11 cellular contexts compared by ENCODE assay signal in the genomic region with DNA sequence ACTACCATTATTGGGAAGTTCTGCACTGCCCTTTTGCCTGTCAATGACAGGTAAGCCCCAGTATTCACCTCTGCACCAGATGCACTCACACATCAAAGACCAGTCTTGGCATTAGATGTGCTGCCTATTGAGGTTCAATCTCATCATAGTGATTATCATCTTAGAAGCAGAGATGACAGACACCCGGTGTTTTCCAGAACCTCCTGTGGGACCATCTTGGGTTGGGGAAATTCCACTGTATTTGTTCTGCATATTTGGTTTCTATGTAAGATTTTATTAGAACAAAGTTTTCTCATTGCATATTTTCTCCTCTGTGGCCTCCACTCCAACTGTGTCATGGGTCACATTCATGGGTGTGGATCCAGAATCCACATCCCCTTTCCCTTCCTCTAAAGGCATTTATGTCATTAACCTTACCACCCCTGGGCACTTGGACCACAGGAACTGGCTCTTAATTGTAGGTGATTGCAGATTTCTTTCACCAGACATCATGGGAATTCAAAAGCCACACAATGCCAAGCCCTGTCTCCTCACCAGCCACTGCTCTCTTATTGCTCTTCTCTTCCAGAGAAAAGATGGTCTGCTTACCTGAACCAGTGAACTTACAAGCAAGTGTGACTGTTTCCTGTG. TPM values are rescaled to one million over a fixed set of nuclear protein-coding genes. Genes with fewer than 3 reads are reported as not detected.
DNase-seq lines count a peak whose midpoint lies in the region; ATAC-seq, FAIRE-seq and TF ChIP-seq lines count a peak whose summit lies in the region.
"Had no signal": no experiment of that assay in that cellular context is flagged by ENCODE, and none has a peak within 500 bp of the region (broad histone marks: within the 10 kb centered on the region; RNA-seq: fewer than 3 reads in every experiment).

No MANE protein-coding gene starts in this region.

- no peaks in the 10 kb centered on the region for H3K36me3 Mint-ChIP-seq in activated naive CD4-positive, alpha-beta T cell treated with anti-CD3 and anti-CD28 coated beads, Interleukin-2, amount 50 U/mL, for 72 hours

- TF ChIP-seq POLR2A in endothelial cell of umbilical vein (IDR thresholded peaks at IDR 0.05; ENCODE audit: low read depth, low read length) (no peak), upper lobe of left lung (IDR thresholded peaks at IDR 0.05) (peak in 1 of 4 donors; percentile 25)

- H3K4me1 ChIP-seq in endothelial cell of umbilical vein (ENCODE audit: control insufficient read depth, extremely low read depth, insufficient read depth, low read length) (peaks cover 20% of the 10 kb centered on the region), upper lobe of left lung (peaks cover 26 to 34% (median 28%) of the 10 kb centered on the region in 4 donors)

- WGBS in upper lobe of left lung, 2 donors, result 53 to 77% methylated on average over 1 of the region's 1 CpG

- no peaks in the 10 kb centered on the region for H3K79me2 ChIP-seq in endothelial cell of umbilical vein (ENCODE audit: control insufficient read depth, insufficient read depth, low read length)

- H3K9me3 Mint-ChIP-seq in activated naive CD4-positive, alpha-beta T cell treated with anti-CD3 and anti-CD28 coated beads, Interleukin-2, amount 50 U/mL, for 72 hours, result no peaks in the 10 kb centered on the region
- H3K9me3 Mint-ChIP-seq: neural crest cell had no signal

- H3K4me3 ChIP-seq in endothelial cell of umbilical vein (replicated peaks in 1 of 3; ENCODE audit: insufficient read depth in 1 of 3, low read depth in 1 of 3, low read length in 3 of 3) (no peak overlapping the region), upper lobe of left lung (no peak overlapping the region)
- H3K4me3 ChIP-seq: thyroid gland had no signal

- H3K4me2 ChIP-seq in endothelial cell of umbilical vein (ENCODE audit: insufficient read depth, low read length), result no peak overlapping the region

- H3K9ac ChIP-seq in endothelial cell of umbilical vein (replicated peaks; ENCODE audit: extremely low read depth, insufficient read depth, low read length), result no peak overlapping the region

- H3K27ac Mint-ChIP-seq in activated naive CD4-positive, alpha-beta T cell treated with anti-CD3 and anti-CD28 coated beads, Interleukin-2, amount 50 U/mL, for 72 hours, result no peak overlapping the region

- in situ Hi-C loops in KBM-7 (cut with MboI; ENCODE audit: low pct_unique_long_range_greater_than_20kb, low sequenced_read_pairs), result no loop called here

- no peaks in the 10 kb centered on the region for H4K20me1 ChIP-seq in endothelial cell of umbilical vein (replicated peaks; ENCODE audit: control insufficient read depth, extremely low read depth, insufficient read depth, low read length)

- H3K27ac ChIP-seq in endothelial cell of umbilical vein (ENCODE audit: insufficient read depth, low read depth, low read length) (no peak overlapping the region), upper lobe of left lung (peak overlapping the region in 3 of 4 donors; percentile 21 to 52 (median 28))
- H3K27ac ChIP-seq: thyroid gland had no signal

- no peaks in the 10 kb centered on the region for H3K9me1 ChIP-seq in endothelial cell of umbilical vein (replicated peaks; ENCODE audit: control insufficient read depth, extremely low read depth, insufficient read depth, low read length)

- dilution Hi-C loops in endothelial cell of umbilical vein (cut with MboI; ENCODE audit: extremely low pct_ligation_motif_present, low sequenced_read_pairs), result no loop called here

- no peaks in the 10 kb centered on the region for H3K9me3 ChIP-seq in endothelial cell of umbilical vein (replicated peaks; ENCODE audit: control insufficient read depth, insufficient read depth, low read length)
- no peaks in the 10 kb centered on the region for H3K9me3 ChIP-seq in upper lobe of left lung
- H3K9me3 ChIP-seq: thyroid gland had no signal

- BruUV-seq in endothelial cell of umbilical vein (replicated peaks; lab: Mats Ljungman, UMichigan), result no TSS peak

- POLR2A ChIA-PET in endothelial cell of umbilical vein (lab: Charles Lee), result no interaction called here

- no peaks in the 10 kb centered on the region for H3K36me3 ChIP-seq in endothelial cell of umbilical vein (ENCODE audit: control insufficient read depth in 2 of 2, extremely low read depth in 1 of 2, insufficient read depth in 2 of 2, low read length in 2 of 2)
- H3K36me3 ChIP-seq in upper lobe of left lung, result no peaks in the 10 kb centered on the region
- H3K36me3 ChIP-seq: thyroid gland had no signal

- DNase-seq in activated naive CD4-positive, alpha-beta T cell treated with anti-CD3 and anti-CD28 coated beads, Interleukin-2, amount 50 U/mL, for 72 hours (ENCODE audit: low spot score in 2 of 2), result no peak
- no peak for DNase-seq in activated naive CD4-positive, alpha-beta T cell treated with anti-CD3 and anti-CD28 coated beads, Interleukin-2, amount 50 U/mL, for 16 hours
- peak; percentile 30 for DNase-seq in endothelial cell of umbilical vein (ENCODE audit: low read depth, low spot score)
- no peak for DNase-seq in upper lobe of left lung
- DNase-seq in head of caudate nucleus, result no peak
- DNase-seq in KBM-7, result no peak
- no peak for DNase-seq in NCI-H2107 (lab: John Stamatoyannopoulos, UW)
- DNase-seq: SHP77, thyroid gland had no signal

- ATAC-seq in activated naive CD4-positive, alpha-beta T cell treated with anti-CD3 and anti-CD28 coated beads, Interleukin-2, amount 50 U/mL, for 72 hours, result peak; percentile 13 to 22
- ATAC-seq in HG03064 (IDR thresholded peaks at IDR 0.05; ENCODE audit: low read depth, unreplicated experiment), result peak; percentile 35
- ATAC-seq in upper lobe of left lung (ENCODE audit: low FRiP score in 2 of 2), result peak in 1 of 2 donors; percentile 54

- TF ChIP-seq EP300 in upper lobe of left lung (IDR thresholded peaks at IDR 0.05), result peak in 1 of 4 donors; percentile 21

- H3K27me3 ChIP-seq in endothelial cell of umbilical vein (ENCODE audit: control insufficient read depth in 2 of 2, insufficient read depth in 2 of 2, low read length in 2 of 2) (no peaks in the 10 kb centered on the region), upper lobe of left lung (no peaks in the 10 kb centered on the region)
- H3K27me3 ChIP-seq: thyroid gland had no signal

- intact Hi-C loops in endothelial cell of umbilical vein (cut with micrococcal nuclease) (no loop called here), head of caudate nucleus (cut with DNase I) (no loop called here)

- CTCF ChIA-PET in endothelial cell of umbilical vein (lab: Charles Lee), result no interaction called here

- no peak for FAIRE-seq in endothelial cell of umbilical vein (lab: Jason Lieb, UNC)

- no peak overlapping the region for H2AFZ ChIP-seq in endothelial cell of umbilical vein (ENCODE audit: low read depth, low read length)

- TF ChIP-seq CTCF in endothelial cell of umbilical vein (IDR thresholded peaks at IDR 0.05; ENCODE audit: extremely low read depth in 1 of 2, insufficient read depth in 1 of 2, low read depth in 1 of 2, low read length in 2 of 2), result no peak
- TF ChIP-seq CTCF in upper lobe of left lung (IDR thresholded peaks at IDR 0.05), result no peak

RNA-seq across cellular contexts. Expression of gene PLA1A, which starts 31.2 kb away (rescaled TPM):
- under 1 TPM in 1 of 2 donors, not detected in 1; 0.52 TPM for total RNA-seq in activated naive CD4-positive, alpha-beta T cell treated with anti-CD3 and anti-CD28 coated beads, Interleukin-2, amount 50 U/mL, for 72 hours
- total RNA-seq in endothelial cell of umbilical vein (not detected in 2 replicates), upper lobe of left lung (10 to 100 TPM in 4 of 6 donors, 1 to 10 TPM in 2; 1.0 to 27.8 (median 14.6) TPM)
- polyA plus RNA-seq in endothelial cell of umbilical vein, result 0.07 and 0.14 TPM in 2 replicates
- polyA plus RNA-seq in endothelial cell of umbilical vein (2011; cell fraction: cytosol; rRNA removed), result 0.10 and 0.12 TPM in 2 replicates
- polyA plus RNA-seq in endothelial cell of umbilical vein (2011; cell fraction: nucleus; rRNA removed), result not detected in 2 replicates
- polyA plus RNA-seq in endothelial cell of umbilical vein (2012), result 0.66 and 1.2 TPM in 2 replicates
- 0.58 TPM in 1 of 2 replicates, not detected in the other for polyA minus RNA-seq in endothelial cell of umbilical vein
- not detected for polyA minus RNA-seq in endothelial cell of umbilical vein (2011; cell fraction: cytosol; rRNA and poly(A)+ RNA removed)
- not detected in 2 replicates for polyA minus RNA-seq in endothelial cell of umbilical vein (2011; cell fraction: nucleus; rRNA and poly(A)+ RNA removed)
- total RNA-seq: neural crest cell had no signal

RNA-seq across cellular contexts. Expression of gene POPDC2, which starts 31.5 kb away (rescaled TPM):
- total RNA-seq in activated naive CD4-positive, alpha-beta T cell treated with anti-CD3 and anti-CD28 coated beads, Interleukin-2, amount 50 U/mL, for 72 hours, result 1 to 10 TPM in 1 of 2 donors, under 1 TPM in 1; 0.73 to 1.9 TPM
- total RNA-seq in endothelial cell of umbilical vein, result 0.66 TPM in 1 of 2 replicates, not detected in the other
- polyA plus RNA-seq in endothelial cell of umbilical vein, result 0.57 and 1.3 TPM in 2 replicates
- 0.17 and 0.32 TPM in 2 replicates for polyA plus RNA-seq in endothelial cell of umbilical vein (2011; cell fraction: cytosol; rRNA removed)
- polyA plus RNA-seq in endothelial cell of umbilical vein (2011; cell fraction: nucleus; rRNA removed), result 1.7 and 2.5 TPM in 2 replicates
- polyA plus RNA-seq in endothelial cell of umbilical vein (2012), result 0.15 and 0.43 TPM in 2 replicates
- 0.42 and 1.6 TPM in 2 replicates for polyA minus RNA-seq in endothelial cell of umbilical vein
- not detected for polyA minus RNA-seq in endothelial cell of umbilical vein (2011; cell fraction: cytosol; rRNA and poly(A)+ RNA removed)
- polyA minus RNA-seq in endothelial cell of umbilical vein (2011; cell fraction: nucleus; rRNA and poly(A)+ RNA removed), result 0.67 and 3.5 TPM in 2 replicates
- 1 to 10 TPM; 2.0 to 5.2 (median 2.2) TPM for total RNA-seq in upper lobe of left lung

RNA-seq across cellular contexts. Expression of gene COX17, which starts 48.3 kb away (rescaled TPM):
- total RNA-seq in activated naive CD4-positive, alpha-beta T cell treated with anti-CD3 and anti-CD28 coated beads, Interleukin-2, amount 50 U/mL, for 72 hours, result 10 to 100 TPM; 76.2 to 78.2 TPM
- 31.3 and 37.6 TPM in 2 replicates for total RNA-seq in endothelial cell of umbilical vein
- polyA plus RNA-seq in endothelial cell of umbilical vein, result 15.3 and 19.8 TPM in 2 replicates
- polyA plus RNA-seq in endothelial cell of umbilical vein (2011; cell fraction: cytosol; rRNA removed), result 29.5 and 31.5 TPM in 2 replicates
- 7.1 and 10.8 TPM in 2 replicates for polyA plus RNA-seq in endothelial cell of umbilical vein (2011; cell fraction: nucleus; rRNA removed)
- polyA plus RNA-seq in endothelial cell of umbilical vein (2012), result 34.2 and 44.9 TPM in 2 replicates
- polyA minus RNA-seq in endothelial cell of umbilical vein, result 9.2 and 9.8 TPM in 2 replicates
- 19.5 TPM for polyA minus RNA-seq in endothelial cell of umbilical vein (2011; cell fraction: cytosol; rRNA and poly(A)+ RNA removed)
- 11.0 and 11.2 TPM in 2 replicates for polyA minus RNA-seq in endothelial cell of umbilical vein (2011; cell fraction: nucleus; rRNA and poly(A)+ RNA removed)
- total RNA-seq in upper lobe of left lung, result 10 to 100 TPM; 32.3 to 60.8 (median 51.8) TPM

RNA-seq across cellular contexts. Expression of gene ADPRH, which starts 49.6 kb away (rescaled TPM):
- total RNA-seq in activated naive CD4-positive, alpha-beta T cell treated with anti-CD3 and anti-CD28 coated beads, Interleukin-2, amount 50 U/mL, for 72 hours, result 1 to 10 TPM; 3.4 to 5.1 TPM
- total RNA-seq in endothelial cell of umbilical vein, result 6.0 and 8.0 TPM in 2 replicates
- polyA plus RNA-seq in endothelial cell of umbilical vein, result 3.3 and 3.5 TPM in 2 replicates
- polyA plus RNA-seq in endothelial cell of umbilical vein (2011; cell fraction: cytosol; rRNA removed), result 3.1 and 3.2 TPM in 2 replicates
- polyA plus RNA-seq in endothelial cell of umbilical vein (2011; cell fraction: nucleus; rRNA removed), result 1.6 and 2.0 TPM in 2 replicates
- 2.8 and 3.1 TPM in 2 replicates for polyA plus RNA-seq in endothelial cell of umbilical vein (2012)
- 4.3 and 7.2 TPM in 2 replicates for polyA minus RNA-seq in endothelial cell of umbilical vein
- not detected for polyA minus RNA-seq in endothelial cell of umbilical vein (2011; cell fraction: cytosol; rRNA and poly(A)+ RNA removed)
- polyA minus RNA-seq in endothelial cell of umbilical vein (2011; cell fraction: nucleus; rRNA and poly(A)+ RNA removed), result 0.91 and 1.8 TPM in 2 replicates
- 10 to 100 TPM; 18.9 to 33.8 (median 25.1) TPM for total RNA-seq in upper lobe of left lung
